ENCODE assay signal across 29 cellular contexts in the genomic region with DNA sequence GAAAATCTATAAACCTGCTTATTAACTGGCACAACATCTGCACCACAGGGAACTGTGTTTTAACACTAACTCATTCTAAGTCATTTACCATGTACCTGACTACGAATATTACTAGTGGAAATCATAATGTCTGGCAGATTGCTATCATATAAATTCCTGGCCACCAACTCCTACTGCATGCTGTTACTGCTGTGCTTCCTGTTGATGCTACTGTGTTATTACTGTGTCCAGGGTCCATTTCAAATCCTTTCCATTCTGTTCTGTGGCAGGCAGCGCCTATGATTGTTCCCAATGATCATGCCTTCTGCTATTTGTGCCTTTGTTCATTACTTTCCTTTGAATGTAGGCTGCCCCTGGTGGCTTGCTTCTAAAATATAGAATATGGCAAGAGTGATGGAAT.
"Had no signal": no experiment of that assay in that cellular context is flagged by ENCODE, and none has a peak within 500 bp of the region (broad histone marks: within the 10 kb centered on the region; RNA-seq: fewer than 3 reads in every experiment).

No MANE protein-coding gene starts in this region.

- H3K27me3 Mint-ChIP-seq: activated B cell treated with CpG ODN at 0.5 μM for 24 hours; activated CD4-positive, alpha-beta T cell treated with anti-CD3 and anti-CD28 coated beads for 36 hours; activated naive CD8-positive, alpha-beta T cell; activated T-cell treated with anti-CD3 and anti-CD28 coated beads, Interleukin-2, amount 50 U/mL, for 24 hours; activated T-helper 17 cell treated with anti-CD3 and anti-CD28 coated beads, Interleukin-2, amount 50 U/mL, for 72 hours had no signal

- H2AFZ ChIP-seq: hepatocyte had no signal

- H3K36me3 ChIP-seq: adrenal gland, ascending aorta, left lung, pancreas, stomach, suprapubic skin, tibial nerve, vagina had no signal

- FAIRE-seq: colon, pancreas had no signal

- H3K9me3 Mint-ChIP-seq: activated B cell treated with CpG ODN at 0.5 μM for 24 hours; activated T-cell treated with anti-CD3 and anti-CD28 coated beads, Interleukin-2, amount 50 U/mL, for 24 hours; activated T-helper 17 cell treated with anti-CD3 and anti-CD28 coated beads, Interleukin-2, amount 50 U/mL, for 72 hours; immature natural killer cell; naive thymus-derived CD4-positive, alpha-beta T cell; T-helper 2 cell treated with Interferon-gamma antibody and Interleukin-4, amounts not matched to agents 5 μg/mL and 100 μg/mL, for 36 hours had no signal

- DNase-seq: activated B cell treated with CpG ODN at 0.5 μM for 24 hours; activated CD4-positive, alpha-beta T cell treated with anti-CD3 and anti-CD28 coated beads for 36 hours; activated CD4-positive, alpha-beta T cell treated with anti-CD3 and anti-CD28 coated beads, Interleukin-2, amount 50 U/mL, for 4 hours; activated CD8-positive, alpha-beta memory T cell treated with anti-CD3 and anti-CD28 coated beads for 24 hours; activated CD8-positive, alpha-beta memory T cell treated with anti-CD3 and anti-CD28 coated beads, Interleukin-2, amount 50 U/mL, for 4 hours; activated T-cell treated with anti-CD3 and anti-CD28 coated beads, Interleukin-2, amount 50 U/mL, for 24 hours; adrenal gland; central memory CD4-positive, alpha-beta T cell; effector memory CD4-positive, alpha-beta T cell; foreskin keratinocyte; glutamatergic neuron; immature natural killer cell; left lung; naive thymus-derived CD4-positive, alpha-beta T cell; pancreas; right cardiac atrium; stimulated activated CD4-positive, alpha-beta T cell treated with anti-CD3 and anti-CD28 coated beads, Interleukin-1b, Interleukin-23, amount 100 ng/mL, for 48 hours; stomach had no signal

- H3K9me3 ChIP-seq: adrenal gland, ascending aorta, left lung, pancreas, stomach, suprapubic skin, tibial nerve, vagina had no signal

- ATAC-seq: activated CD4-positive, alpha-beta T cell treated with anti-CD3 and anti-CD28 coated beads for 36 hours; activated T-helper 17 cell treated with anti-CD3 and anti-CD28 coated beads, Interleukin-2, amount 50 U/mL, for 72 hours; foreskin keratinocyte; left lung; naive thymus-derived CD4-positive, alpha-beta T cell; pancreas; right cardiac atrium had no signal

- H3K4me3 ChIP-seq: adrenal gland, ascending aorta, hepatocyte, left lung, lung, pancreas, skin epidermis, stomach, suprapubic skin, tibial nerve, vagina had no signal

- H3K27ac Mint-ChIP-seq: activated B cell treated with CpG ODN at 0.5 μM for 24 hours; activated CD4-positive, alpha-beta T cell treated with anti-CD3 and anti-CD28 coated beads for 36 hours; activated naive CD8-positive, alpha-beta T cell; activated T-cell treated with anti-CD3 and anti-CD28 coated beads, Interleukin-2, amount 50 U/mL, for 24 hours; activated T-helper 17 cell treated with anti-CD3 and anti-CD28 coated beads, Interleukin-2, amount 50 U/mL, for 72 hours; naive thymus-derived CD4-positive, alpha-beta T cell; T-helper 2 cell treated with Interferon-gamma antibody and Interleukin-4, amounts not matched to agents 5 μg/mL and 100 μg/mL, for 36 hours had no signal

- H3K27ac ChIP-seq: adrenal gland, foreskin keratinocyte, hepatocyte, left lung, pancreas, skin epidermis, stomach, suprapubic skin, tibial nerve, vagina had no signal

- H3K4me2 ChIP-seq: hepatocyte had no signal

- H3K27me3 ChIP-seq: adrenal gland, ascending aorta, foreskin keratinocyte, hepatocyte, left lung, pancreas, stomach, suprapubic skin, tibial nerve, vagina had no signal

- H3K79me2 ChIP-seq: hepatocyte had no signal

- H3K36me3 Mint-ChIP-seq: activated naive CD8-positive, alpha-beta T cell had no signal

- H3K4me3 Mint-ChIP-seq: activated B cell treated with CpG ODN at 0.5 μM for 24 hours; activated CD4-positive, alpha-beta T cell treated with anti-CD3 and anti-CD28 coated beads for 36 hours; activated naive CD8-positive, alpha-beta T cell; activated T-cell treated with anti-CD3 and anti-CD28 coated beads, Interleukin-2, amount 50 U/mL, for 24 hours; activated T-helper 17 cell treated with anti-CD3 and anti-CD28 coated beads, Interleukin-2, amount 50 U/mL, for 72 hours; immature natural killer cell; naive thymus-derived CD4-positive, alpha-beta T cell; T-helper 2 cell treated with Interferon-gamma antibody and Interleukin-4, amounts not matched to agents 5 μg/mL and 100 μg/mL, for 36 hours had no signal
